ENCODE assay signal across 20 cellular contexts in genomic region chr5:115432691-115433090, GRCh38.
A peak's percentile ranks its signal among the peaks of the same experiment; 100 is the strongest.
DNase-seq lines count a peak whose midpoint lies in the region; ATAC-seq and TF ChIP-seq lines count a peak whose summit lies in the region.
"Had no signal": no experiment of that assay in that cellular context is flagged by ENCODE, and none has a peak within 500 bp of the region (broad histone marks: within the 10 kb centered on the region; RNA-seq: fewer than 3 reads in every experiment).

No MANE protein-coding gene starts in this region.

- H3K4me1 ChIP-seq in body of pancreas, result peaks cover 17% of the 10 kb centered on the region

- intact Hi-C loops in body of pancreas (cut with DNase I) (no loop called here), sciatic nerve (cut with DNase I) (no loop called here)
- intact Hi-C loops in activated T-helper 2 cell treated with anti-CD3 and anti-CD28 coated beads, Interferon-gamma antibody, Interleukin-2, Interleukin-4, amounts not matched to agents 10 μg/mL and 5 μg/mL and 100 μg/mL, durations not matched to agents 14 hours and 24 hours and 36 hours (cut with micrococcal nuclease), result no loop called here

- H3K9me3 ChIP-seq in body of pancreas, result no peaks in the 10 kb centered on the region

- H3K27me3 Mint-ChIP-seq in activated T-helper 2 cell treated with anti-CD3 and anti-CD28 coated beads, Interferon-gamma antibody, Interleukin-2, Interleukin-4, amounts not matched to agents 10 μg/mL and 5 μg/mL and 100 μg/mL, durations not matched to agents 14 hours and 24 hours and 36 hours (ENCODE audit: low read depth), result peaks cover 19% of the 10 kb centered on the region

- TF ChIP-seq CTCF in body of pancreas (IDR thresholded peaks at IDR 0.05), result no peak

- TF ChIP-seq POLR2A in body of pancreas (IDR thresholded peaks at IDR 0.05), result no peak

- no peaks in the 10 kb centered on the region for H3K36me3 Mint-ChIP-seq in activated T-helper 2 cell treated with anti-CD3 and anti-CD28 coated beads, Interferon-gamma antibody, Interleukin-2, Interleukin-4, amounts not matched to agents 10 μg/mL and 5 μg/mL and 100 μg/mL, durations not matched to agents 14 hours and 24 hours and 36 hours (ENCODE audit: low read depth)
- H3K36me3 Mint-ChIP-seq: activated naive CD4-positive, alpha-beta T cell treated with anti-CD3 and anti-CD28 coated beads, Interleukin-2, amount 50 U/mL, for 24 hours had no signal

- H3K4me3 ChIP-seq in body of pancreas, result no peak overlapping the region
- H3K4me3 ChIP-seq: GM12878, heart left ventricle had no signal

- no peak overlapping the region for H3K27ac Mint-ChIP-seq in activated T-helper 2 cell treated with anti-CD3 and anti-CD28 coated beads, Interferon-gamma antibody, Interleukin-2, Interleukin-4, amounts not matched to agents 10 μg/mL and 5 μg/mL and 100 μg/mL, durations not matched to agents 14 hours and 24 hours and 36 hours
- H3K27ac Mint-ChIP-seq: activated naive CD4-positive, alpha-beta T cell treated with anti-CD3 and anti-CD28 coated beads, Interleukin-2, amount 50 U/mL, for 24 hours; naive B cell; T-helper 1 cell treated with Interleukin-12 subunit alpha and Interleukin-12 subunit beta and Interleukin-4 antibody, amounts not matched to agents 30 μg/mL and 1 μg/mL, for 36 hours had no signal

- ATAC-seq in body of pancreas (peak; percentile 47), sciatic nerve (peak; percentile 68), HG02678 (IDR thresholded peaks at IDR 0.05; ENCODE audit: unreplicated experiment) (no peak), GM21360 (IDR thresholded peaks at IDR 0.05; ENCODE audit: unreplicated experiment) (no peak)
- ATAC-seq: activated CD4-positive, CD25-positive, alpha-beta regulatory T cell treated with anti-CD3 and anti-CD28 coated beads, Interleukin-2, amount 50 U/mL, for 24 hours; GM12878 had no signal

- H3K4me1 Mint-ChIP-seq in activated T-helper 2 cell treated with anti-CD3 and anti-CD28 coated beads, Interferon-gamma antibody, Interleukin-2, Interleukin-4, amounts not matched to agents 10 μg/mL and 5 μg/mL and 100 μg/mL, durations not matched to agents 14 hours and 24 hours and 36 hours (ENCODE audit: low read depth), result no peaks in the 10 kb centered on the region
- H3K4me1 Mint-ChIP-seq: activated naive CD4-positive, alpha-beta T cell treated with anti-CD3 and anti-CD28 coated beads, Interleukin-2, amount 50 U/mL, for 24 hours; naive B cell had no signal

- H3K27me3 ChIP-seq in body of pancreas, result no peaks in the 10 kb centered on the region
- H3K27me3 ChIP-seq: heart left ventricle had no signal

- H3K36me3 ChIP-seq in body of pancreas (replicated peaks in 1 of 2; ENCODE audit: insufficient read depth in 1 of 2, low read depth in 2 of 2), result no peaks in the 10 kb centered on the region
- H3K36me3 ChIP-seq: heart left ventricle had no signal

- peak; percentile 25 for DNase-seq in HCEC 1CT
- DNase-seq in NCI-H345 (lab: John Stamatoyannopoulos, UW), result peak; percentile 68
- no peak for DNase-seq in body of pancreas
- DNase-seq in sciatic nerve (ENCODE audit: low spot score), result no peak
- no peak for DNase-seq in activated T-helper 2 cell treated with anti-CD3 and anti-CD28 coated beads, Interferon-gamma antibody, Interleukin-2, Interleukin-4, amounts not matched to agents 10 μg/mL and 5 μg/mL and 100 μg/mL, durations not matched to agents 14 hours and 24 hours and 36 hours (ENCODE audit: low spot score)
- DNase-seq: activated CD8-positive, alpha-beta memory T cell treated with anti-CD3 and anti-CD28 coated beads, Interleukin-2, amount 50 U/mL, for 48 hours; heart left ventricle; MM.1S; naive B cell; NCI-H526; retina; stimulated activated CD4-positive, alpha-beta T cell treated with anti-CD3 and anti-CD28 coated beads, Interleukin-1b, Interleukin-23, amount 100 ng/mL, for 48 hours had no signal

- no peak overlapping the region for H3K27ac ChIP-seq in body of pancreas
- H3K27ac ChIP-seq: C4-2B, heart left ventricle, RWPE1 had no signal

- no peak overlapping the region for H3K4me3 Mint-ChIP-seq in activated T-helper 2 cell treated with anti-CD3 and anti-CD28 coated beads, Interferon-gamma antibody, Interleukin-2, Interleukin-4, amounts not matched to agents 10 μg/mL and 5 μg/mL and 100 μg/mL, durations not matched to agents 14 hours and 24 hours and 36 hours (ENCODE audit: low read depth)
- H3K4me3 Mint-ChIP-seq: activated naive CD4-positive, alpha-beta T cell treated with anti-CD3 and anti-CD28 coated beads, Interleukin-2, amount 50 U/mL, for 24 hours; naive B cell; T-helper 1 cell treated with Interleukin-12 subunit alpha and Interleukin-12 subunit beta and Interleukin-4 antibody, amounts not matched to agents 30 μg/mL and 1 μg/mL, for 36 hours had no signal

- no peaks in the 10 kb centered on the region for H3K9me3 Mint-ChIP-seq in activated T-helper 2 cell treated with anti-CD3 and anti-CD28 coated beads, Interferon-gamma antibody, Interleukin-2, Interleukin-4, amounts not matched to agents 10 μg/mL and 5 μg/mL and 100 μg/mL, durations not matched to agents 14 hours and 24 hours and 36 hours
- H3K9me3 Mint-ChIP-seq: activated naive CD4-positive, alpha-beta T cell treated with anti-CD3 and anti-CD28 coated beads, Interleukin-2, amount 50 U/mL, for 24 hours; T-helper 1 cell treated with Interleukin-12 subunit alpha and Interleukin-12 subunit beta and Interleukin-4 antibody, amounts not matched to agents 30 μg/mL and 1 μg/mL, for 36 hours had no signal

Comparison
In these comparisons a context has a peak if more than half of its experiments do, and no peak if none do; other contexts are left out.
1. DNase-seq: peak in HCEC 1CT (single experiment) and NCI-H345 (single experiment); none in body of pancreas (0 of 4), sciatic nerve (single experiment) and activated T-helper 2 cell treated with anti-CD3 and anti-CD28 coated beads, Interferon-gamma antibody, Interleukin-2, Interleukin-4, amounts not matched to agents 10 μg/mL and 5 μg/mL and 100 μg/mL, durations not matched to agents 14 hours and 24 hours and 36 hours (single experiment).
2. ATAC-seq: peak in body of pancreas (single experiment) and sciatic nerve (single experiment); none in HG02678 (single experiment) and GM21360 (single experiment).